11 cellular contexts compared by ENCODE assay signal in the genomic region with DNA sequence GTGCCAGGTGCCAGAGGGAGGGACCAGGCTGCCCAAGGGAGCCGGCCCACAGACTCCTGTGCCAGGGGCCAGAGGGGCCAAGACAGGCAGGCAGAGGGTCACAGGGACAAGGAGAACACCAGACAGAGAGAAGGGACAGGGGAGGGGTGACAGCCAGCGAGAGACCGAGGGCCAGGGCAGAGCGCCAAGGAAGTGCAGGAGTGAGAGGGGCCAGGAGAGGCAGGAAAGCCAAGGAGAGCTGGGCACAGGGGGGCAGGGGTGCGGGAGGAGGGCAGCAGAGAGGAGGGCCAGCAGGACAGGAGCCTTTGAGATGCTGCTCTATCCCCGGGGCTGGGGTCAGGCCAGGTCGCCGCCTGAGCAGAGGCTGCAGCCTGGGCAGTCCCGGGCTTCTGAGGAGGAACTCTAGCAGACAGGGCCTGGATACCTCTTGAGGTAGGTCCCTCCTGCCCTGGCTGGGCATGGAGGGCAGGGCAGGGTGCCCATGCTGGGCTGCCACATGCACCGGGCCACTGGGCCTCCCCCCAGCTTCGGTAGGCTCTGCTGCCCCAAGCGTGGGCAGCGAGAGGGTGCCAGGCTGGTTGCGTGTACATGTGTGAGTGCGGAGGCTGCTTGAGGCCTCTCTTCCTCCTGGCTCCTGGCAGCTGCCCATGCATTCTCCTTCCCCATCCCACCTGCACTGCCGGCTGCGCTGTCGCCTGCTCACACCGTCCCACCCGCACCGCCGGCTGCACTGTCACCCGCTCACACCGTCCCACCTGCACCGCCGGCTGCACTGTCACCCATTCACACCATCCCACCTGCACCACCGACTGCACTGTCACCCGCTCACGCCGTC. TPM values are rescaled to one million over a fixed set of nuclear protein-coding genes. Genes with fewer than 3 reads are reported as not detected.
DNase-seq lines count a peak whose midpoint lies in the region; ATAC-seq and TF ChIP-seq lines count a peak whose summit lies in the region.
"Had no signal": no experiment of that assay in that cellular context is flagged by ENCODE, and none has a peak within 500 bp of the region (broad histone marks: within the 10 kb centered on the region; RNA-seq: fewer than 3 reads in every experiment).

No MANE protein-coding gene starts in this region.

- WGBS in mesenchymal stem cell = 88% methylated on average over 28 of the region's 30 CpGs

- peak overlapping the region; percentile 11 to 60 for H2BK12ac ChIP-seq in mesenchymal stem cell (ENCODE audit: low read length in 2 of 2)

- TF ChIP-seq CTCF in breast epithelium (IDR thresholded peaks at IDR 0.05) = no peak

- no peak overlapping the region for H2AFZ ChIP-seq in mesenchymal stem cell (ENCODE audit: low read depth, low read length)

- H4K8ac ChIP-seq in mesenchymal stem cell (ENCODE audit: low read length) = peak overlapping the region; percentile 71

- H3K79me1 ChIP-seq in mesenchymal stem cell (replicated peaks; ENCODE audit: low read length, poor library complexity, severe bottlenecking) = no peaks in the 10 kb centered on the region

- peak overlapping the region; percentile 5 to 57 for H3K4ac ChIP-seq in mesenchymal stem cell (ENCODE audit: low read depth in 1 of 2, low read length in 2 of 2)

- no peak for TF ChIP-seq POLR2A in breast epithelium (IDR thresholded peaks at IDR 0.05)

- H3K4me2 ChIP-seq in mesenchymal stem cell (ENCODE audit: low read length, poor library complexity, severe bottlenecking) = no peak overlapping the region

- H3K9me3 ChIP-seq in breast epithelium (no peaks in the 10 kb centered on the region), mesenchymal stem cell (ENCODE audit: control insufficient read depth, low read length) (no peaks in the 10 kb centered on the region), subcutaneous abdominal adipose tissue (ENCODE audit: control insufficient read depth in 5 of 5, low read length in 5 of 5) (peaks cover 0 to 2% (median 0%) of the 10 kb centered on the region in 5 donors)
- H3K9me3 ChIP-seq: HAP-1 had no signal

- DNase-seq in M059J (ENCODE audit: low read depth) (peak; percentile 51), breast epithelium (ENCODE audit: low spot score in 2 of 2) (no peak), mesenchymal stem cell (no peak), NCI-H446 treated with DMSO at 0.1 percent for 48 hours (lab: John Stamatoyannopoulos, UW) (no peak), NCI-H1930 (lab: John Stamatoyannopoulos, UW) (no peak)
- DNase-seq: GDM1, OCI-M1 had no signal

- ATAC-seq in GM18502 (IDR thresholded peaks at IDR 0.05; ENCODE audit: poor library complexity, unreplicated experiment) = no peak

- peak overlapping the region in 1 of 2 experiments; percentile 88 for H3K14ac ChIP-seq in mesenchymal stem cell (ENCODE audit: low read length in 2 of 2)

- H3K9ac ChIP-seq in mesenchymal stem cell (ENCODE audit: low read length) (peak overlapping the region; percentile 81), subcutaneous abdominal adipose tissue (ENCODE audit: low read length in 5 of 5) (peak overlapping the region in 2 of 5 donors; percentile 56 to 72)

- H3K4me3 ChIP-seq in breast epithelium (peak overlapping the region; percentile 24 to 59 (median 43)), mesenchymal stem cell (ENCODE audit: insufficient read depth in 1 of 2, low read depth in 1 of 2, low read length in 2 of 2) (peak overlapping the region in 1 of 2 experiments; percentile 46), subcutaneous abdominal adipose tissue (ENCODE audit: low read depth in 1 of 5, low read length in 5 of 5) (peak overlapping the region; percentile 42 to 63 (median 60))
- H3K4me3 ChIP-seq: HAP-1 had no signal

- peak overlapping the region; percentile 42 to 88 for H3K18ac ChIP-seq in mesenchymal stem cell (ENCODE audit: low read depth in 1 of 2, low read length in 2 of 2)

- intact Hi-C loops in breast epithelium (cut with DNase I; ENCODE audit: low total_unique reads) = no loop called here

- H2BK5ac ChIP-seq in mesenchymal stem cell (ENCODE audit: low read depth, low read length, poor library complexity, severe bottlenecking) = no peak overlapping the region

- H2BK15ac ChIP-seq in mesenchymal stem cell (ENCODE audit: low read depth, poor library complexity, severe bottlenecking) = peak overlapping the region; percentile 8

- H3K36me3 ChIP-seq in breast epithelium = no peaks in the 10 kb centered on the region
- H3K36me3 ChIP-seq in mesenchymal stem cell (ENCODE audit: control insufficient read depth in 1 of 2, insufficient read depth in 2 of 2, low read depth in 1 of 2, low read length in 2 of 2) = no peaks in the 10 kb centered on the region
- H3K36me3 ChIP-seq in subcutaneous abdominal adipose tissue (ENCODE audit: control insufficient read depth in 5 of 5, insufficient read depth in 5 of 5, low read length in 5 of 5) = no peaks in the 10 kb centered on the region
- H3K36me3 ChIP-seq: HAP-1 had no signal

- no peaks in the 10 kb centered on the region for H3K27me3 ChIP-seq in breast epithelium
- peaks cover 0 to 28% of the 10 kb centered on the region in 2 experiments for H3K27me3 ChIP-seq in mesenchymal stem cell (ENCODE audit: control insufficient read depth in 1 of 2, insufficient read depth in 1 of 2, low read length in 2 of 2)
- H3K27me3 ChIP-seq in subcutaneous abdominal adipose tissue (ENCODE audit: control insufficient read depth in 5 of 5, insufficient read depth in 4 of 5, low read length in 5 of 5) = peaks cover 3 to 22% (median 17%) of the 10 kb centered on the region in 5 donors

- peaks cover 9 to 17% of the 10 kb centered on the region in 2 donors for H3K4me1 ChIP-seq in breast epithelium
- H3K4me1 ChIP-seq in mesenchymal stem cell (ENCODE audit: control insufficient read depth, insufficient read depth, low read depth, low read length) = peaks cover 42% of the 10 kb centered on the region
- peaks cover 0 to 74% (median 45%) of the 10 kb centered on the region in 5 donors for H3K4me1 ChIP-seq in subcutaneous abdominal adipose tissue (ENCODE audit: control insufficient read depth in 5 of 5, insufficient read depth in 5 of 5, low read length in 5 of 5)
- H3K4me1 ChIP-seq: HAP-1 had no signal

- H2BK120ac ChIP-seq in mesenchymal stem cell (ENCODE audit: low read depth, low read length) = peak overlapping the region; percentile 90

- H3K23ac ChIP-seq in mesenchymal stem cell (ENCODE audit: low read length in 2 of 2) = peak overlapping the region in 1 of 2 experiments; percentile 26

- H3K27ac ChIP-seq in breast epithelium (peak overlapping the region; percentile 77 to 97), mesenchymal stem cell (ENCODE audit: low read length, poor library complexity, severe bottlenecking) (no peak overlapping the region), subcutaneous abdominal adipose tissue (ENCODE audit: low read depth, low read length) (peak overlapping the region; percentile 84)

- H2AK5ac ChIP-seq in mesenchymal stem cell (ENCODE audit: low read length, severe bottlenecking) = peak overlapping the region; percentile 0

- H4K91ac ChIP-seq in mesenchymal stem cell (ENCODE audit: low read length) = peak overlapping the region; percentile 83

RNA-seq across cellular contexts. Expression of a gene that starts 12.2 kb away (rescaled TPM):
- total RNA-seq in M059J (2014; rRNA removed; shearing (Covaris generic)) = 1.8 and 4.0 TPM in 2 replicates
- total RNA-seq in breast epithelium = 10 to 100 TPM; 21.4 to 36.0 (median 23.6) TPM
- polyA plus RNA-seq in mesenchymal stem cell (2013, experiment 1 of 2) = 1.3 TPM
- 1.3 TPM for polyA plus RNA-seq in mesenchymal stem cell (2013, experiment 2 of 2)
- total RNA-seq: renal cortical epithelial cell had no signal

RNA-seq across cellular contexts. Expression of a gene that starts 26.3 kb away (rescaled TPM):
- total RNA-seq in M059J (2014; rRNA removed; shearing (Covaris generic)) = not detected in 2 replicates
- 1 to 10 TPM in 2 of 3 donors, not detected in 1; 1.6 to 5.6 TPM for total RNA-seq in breast epithelium
- polyA plus RNA-seq in mesenchymal stem cell (2013, experiment 1 of 2) = not detected
- 0.07 TPM for polyA plus RNA-seq in mesenchymal stem cell (2013, experiment 2 of 2)
- total RNA-seq: renal cortical epithelial cell had no signal

RNA-seq across cellular contexts. Expression of a gene that starts 26.6 kb away (rescaled TPM):
- not detected in 2 replicates for total RNA-seq in M059J (2014; rRNA removed; shearing (Covaris generic))
- total RNA-seq in breast epithelium = not detected
- not detected for polyA plus RNA-seq in mesenchymal stem cell (2013, experiment 1 of 2)
- polyA plus RNA-seq in mesenchymal stem cell (2013, experiment 2 of 2) = not detected
- total RNA-seq: renal cortical epithelial cell had no signal

RNA-seq across cellular contexts. Expression of a gene that starts 30.3 kb away (rescaled TPM):
- not detected in 2 replicates for total RNA-seq in M059J (2014; rRNA removed; shearing (Covaris generic))
- total RNA-seq in breast epithelium = 10 to 100 TPM in 2 of 3 donors, not detected in 1; 10.7 to 12.1 TPM
- not detected for polyA plus RNA-seq in mesenchymal stem cell (2013, experiment 1 of 2)
- polyA plus RNA-seq in mesenchymal stem cell (2013, experiment 2 of 2) = not detected

RNA-seq across cellular contexts. Expression of a gene that starts 54.5 kb away (rescaled TPM):
- total RNA-seq in M059J (2014; rRNA removed; shearing (Covaris generic)) = not detected in 2 replicates
- total RNA-seq in breast epithelium = 1 to 10 TPM; 3.5 to 8.2 (median 3.6) TPM
- not detected for polyA plus RNA-seq in mesenchymal stem cell (2013, experiment 1 of 2)
- not detected for polyA plus RNA-seq in mesenchymal stem cell (2013, experiment 2 of 2)
- total RNA-seq: renal cortical epithelial cell had no signal
